Comparison of ENCODE assay signal across 11 cellular contexts in the genomic region with DNA sequence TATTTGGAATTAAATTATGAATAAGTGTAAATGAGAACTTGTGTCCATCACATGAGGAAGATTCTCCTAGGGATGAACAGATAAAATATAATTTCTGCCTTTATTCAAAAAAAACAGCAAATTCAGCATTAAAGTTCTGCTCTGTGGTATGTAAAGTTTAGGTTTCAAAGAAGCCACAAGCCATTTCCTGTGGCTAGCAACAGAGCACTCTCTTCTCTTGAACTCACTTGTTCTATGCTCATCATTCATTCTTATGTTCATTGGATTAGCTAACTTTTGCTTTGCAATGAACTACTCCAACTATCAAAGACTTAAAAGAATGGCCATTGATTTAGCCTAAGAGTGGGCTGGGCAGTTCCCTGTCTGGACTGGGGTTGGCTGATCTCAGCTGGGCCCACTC. TPM values are rescaled to one million over a fixed set of nuclear protein-coding genes. Genes with fewer than 3 reads are reported as not detected.
A peak's percentile ranks its signal among the peaks of the same experiment; 100 is the strongest.
DNase-seq lines count a peak whose midpoint lies in the region; ATAC-seq and TF ChIP-seq lines count a peak whose summit lies in the region.
"Had no signal": no experiment of that assay in that cellular context is flagged by ENCODE, and none has a peak within 500 bp of the region (broad histone marks: within the 10 kb centered on the region; RNA-seq: fewer than 3 reads in every experiment).

No MANE protein-coding gene starts in this region.

- intact Hi-C loops in posterior vena cava (cut with DNase I) = no loop called here

- no peak overlapping the region for H3K27ac ChIP-seq in substantia nigra (ENCODE audit: low read depth, low read length, poor library complexity, severe bottlenecking)

- peak; percentile 62 for ATAC-seq in GM18505 (IDR thresholded peaks at IDR 0.05; ENCODE audit: unreplicated experiment)
- ATAC-seq in GM21360 (IDR thresholded peaks at IDR 0.05; ENCODE audit: unreplicated experiment) = peak; percentile 66
- peak; percentile 88 for ATAC-seq in HG03175 (IDR thresholded peaks at IDR 0.05; ENCODE audit: unreplicated experiment)
- peak; percentile 75 to 81 for ATAC-seq in activated naive CD4-positive, alpha-beta T cell treated with anti-CD3 and anti-CD28 coated beads, Interleukin-2, amount 50 U/mL, for 72 hours

- peaks cover 7 to 14% of the 10 kb centered on the region in 2 donors for H3K36me3 Mint-ChIP-seq in activated naive CD4-positive, alpha-beta T cell treated with anti-CD3 and anti-CD28 coated beads, Interleukin-2, amount 50 U/mL, for 72 hours

- TF ChIP-seq POLR2A in GM18505 (IDR thresholded peaks at IDR 0.05; ENCODE audit: borderline replicate concordance, extremely low read depth, insufficient read depth, insufficient read length) = no peak

- H3K9me3 Mint-ChIP-seq in activated naive CD4-positive, alpha-beta T cell treated with anti-CD3 and anti-CD28 coated beads, Interleukin-2, amount 50 U/mL, for 72 hours = peaks cover 0 to 17% of the 10 kb centered on the region in 2 donors

- no peak for DNase-seq in activated naive CD4-positive, alpha-beta T cell treated with anti-CD3 and anti-CD28 coated beads, Interleukin-2, amount 50 U/mL, for 72 hours (ENCODE audit: low spot score in 2 of 2)
- DNase-seq in posterior vena cava (ENCODE audit: low spot score) (no peak), SIG-M5 treated with dmso at 0.1 percent for 504 hours (lab: John Stamatoyannopoulos, UW; ENCODE audit: unreplicated experiment) (no peak), substantia nigra (lab: John Stamatoyannopoulos, UW) (no peak), NAMALWA (ENCODE audit: low spot score) (no peak)
- DNase-seq: NCI-H1092 had no signal

- no peak overlapping the region for H3K27ac Mint-ChIP-seq in activated naive CD4-positive, alpha-beta T cell treated with anti-CD3 and anti-CD28 coated beads, Interleukin-2, amount 50 U/mL, for 72 hours
- H3K27ac Mint-ChIP-seq: brain had no signal

RNA-seq across cellular contexts. Expression of gene SNRPB2, which starts 20.8 kb away (rescaled TPM):
- 100 to 1,000 TPM in 1 of 2 donors, 10 to 100 TPM in 1; 88.2 to 104 TPM for total RNA-seq in activated naive CD4-positive, alpha-beta T cell treated with anti-CD3 and anti-CD28 coated beads, Interleukin-2, amount 50 U/mL, for 72 hours
- total RNA-seq in posterior vena cava = 10 to 100 TPM; 37.4 to 41.5 TPM

RNA-seq across cellular contexts. Expression of gene OTOR, which starts 39.1 kb away (rescaled TPM):
- not detected for total RNA-seq in activated naive CD4-positive, alpha-beta T cell treated with anti-CD3 and anti-CD28 coated beads, Interleukin-2, amount 50 U/mL, for 72 hours
- not detected for total RNA-seq in posterior vena cava
- total RNA-seq: osteoblast had no signal
